ENCODE assay signal across 15 cellular contexts in genomic region chr4:88291003-88291402, GRCh38. TPM values are rescaled to one million over a fixed set of nuclear protein-coding genes. Genes with fewer than 3 reads are reported as not detected.
DNase-seq lines count a peak whose midpoint lies in the region; ATAC-seq, FAIRE-seq and TF ChIP-seq lines count a peak whose summit lies in the region.
"Had no signal": no experiment of that assay in that cellular context is flagged by ENCODE, and none has a peak within 500 bp of the region (broad histone marks: within the 10 kb centered on the region; RNA-seq: fewer than 3 reads in every experiment).

No MANE protein-coding gene starts in this region.

- DNase-seq in ELR (ENCODE audit: low read depth) = peak; percentile 10
- DNase-seq in SK-N-SH = peak; percentile 22
- DNase-seq in frontal cortex (ENCODE audit: low spot score in 2 of 2) = peak; percentile 43 to 46
- DNase-seq in ovary = peak in 2 of 5 donors; percentile 34 to 78
- no peak for DNase-seq in Kasumi-1 (lab: John Stamatoyannopoulos, UW)
- no peak for DNase-seq in smooth muscle cell (lab: John Stamatoyannopoulos, UW; ENCODE audit: unreplicated experiment)
- DNase-seq: activated B cell treated with CpG ODN at 0.5 μM for 24 hours; effector CD4-positive, alpha-beta T cell; NCI-H2029; RPMI8226 had no signal

- H2AFZ ChIP-seq in SK-N-SH (ENCODE audit: low read depth) (no peak overlapping the region), smooth muscle cell (ENCODE audit: low read depth) (no peak overlapping the region)

- H3K9ac ChIP-seq in SK-N-SH = no peak overlapping the region
- no peak overlapping the region for H3K9ac ChIP-seq in smooth muscle cell (ENCODE audit: low read depth)

- POLR2A ChIA-PET in SK-N-SH (lab: Yijun Ruan, JAX) = no interaction called here

- WGBS in SK-N-SH (ENCODE audit: low lambda C conversion rate) = 52% methylated on average over 4 of the region's 4 CpGs
- 7 to 14% (median 8%) methylated on average over 4 of the region's 4 CpGs for WGBS in ovary, 3 donors
- WGBS in smooth muscle cell (ENCODE audit: low lambda C conversion rate) = 90% methylated on average over 4 of the region's 4 CpGs

- no peaks in the 10 kb centered on the region for H3K79me2 ChIP-seq in SK-N-SH (ENCODE audit: insufficient read depth)
- no peaks in the 10 kb centered on the region for H3K79me2 ChIP-seq in smooth muscle cell (ENCODE audit: low read depth)

- no peaks in the 10 kb centered on the region for H3K9me2 ChIP-seq in SK-N-SH

- TF ChIP-seq EP300 in SK-N-SH (IDR thresholded peaks at IDR 0.05; ENCODE audit: borderline replicate concordance in 1 of 2, low read depth in 1 of 2, low read length in 1 of 2) (no peak), ovary (IDR thresholded peaks at IDR 0.05) (no peak)

- FAIRE-seq in frontal cortex (lab: Jason Lieb, UNC) = peak; percentile 90
- FAIRE-seq: urothelium cell line had no signal

- TF ChIP-seq POLR2A in ovary (IDR thresholded peaks at IDR 0.05) = peak; percentile 49

- H3K4me3 ChIP-seq in SK-N-SH (ENCODE audit: low read depth in 2 of 2, low read length in 1 of 2) (no peak overlapping the region), ovary (no peak overlapping the region), smooth muscle cell (no peak overlapping the region)

- H3K36me3 ChIP-seq in SK-N-SH (replicated peaks in 1 of 2; ENCODE audit: control insufficient read depth in 1 of 2, insufficient read depth in 2 of 2, low read length in 1 of 2) (no peaks in the 10 kb centered on the region), ovary (no peaks in the 10 kb centered on the region), smooth muscle cell (ENCODE audit: low read depth) (no peaks in the 10 kb centered on the region)
- H3K36me3 ChIP-seq: neutrophil had no signal

- H3F3A ChIP-seq in SK-N-SH (replicated peaks; ENCODE audit: insufficient read depth) (no peaks in the 10 kb centered on the region), smooth muscle cell (ENCODE audit: low read depth) (no peaks in the 10 kb centered on the region)

- H3K27me3 ChIP-seq in SK-N-SH (ENCODE audit: insufficient read depth) = no peaks in the 10 kb centered on the region
- H3K27me3 ChIP-seq in ovary = no peaks in the 10 kb centered on the region
- no peaks in the 10 kb centered on the region for H3K27me3 ChIP-seq in smooth muscle cell (ENCODE audit: low read depth)
- H3K27me3 ChIP-seq: neutrophil had no signal

- H3K4me2 ChIP-seq in SK-N-SH (no peak overlapping the region), smooth muscle cell (no peak overlapping the region)

- TF ChIP-seq RAD21 in SK-N-SH (IDR thresholded peaks at IDR 0.05; ENCODE audit: low read length) = no peak

- TF ChIP-seq CTCF in SK-N-SH (IDR thresholded peaks at IDR 0.05) (no peak), ovary (IDR thresholded peaks at IDR 0.05) (no peak), smooth muscle cell (IDR thresholded peaks at IDR 0.05; ENCODE audit: borderline replicate concordance, insufficient read depth, poor library complexity, severe bottlenecking) (no peak)

- ATAC-seq in HG03460 (IDR thresholded peaks at IDR 0.05; ENCODE audit: unreplicated experiment) (no peak), GM19023 (IDR thresholded peaks at IDR 0.05; ENCODE audit: unreplicated experiment) (no peak)

- CTCF ChIA-PET in SK-N-SH (lab: Yijun Ruan, JAX) = interaction anchor here (0.9 kb wide), 1 partner anchor 72 kb away, joined by 3 read pairs; no protein-coding TSS in a partner anchor

- intact Hi-C loops in ovary (cut with DNase I) = no loop called here

- H3K27ac ChIP-seq in SK-N-SH (ENCODE audit: low read depth in 2 of 2, low read length in 1 of 2) (no peak overlapping the region), ovary (peak overlapping the region in 1 of 2 donors; percentile 83), smooth muscle cell (ENCODE audit: low read depth) (no peak overlapping the region)
- H3K27ac ChIP-seq: C4-2B, neutrophil had no signal

- no peaks in the 10 kb centered on the region for H4K20me1 ChIP-seq in SK-N-SH (ENCODE audit: insufficient read depth)
- H4K20me1 ChIP-seq in smooth muscle cell (ENCODE audit: low read depth) = no peaks in the 10 kb centered on the region

- H3K4me1 ChIP-seq in SK-N-SH (ENCODE audit: control insufficient read depth in 1 of 2, insufficient read depth in 2 of 2, low read depth in 1 of 2, low read length in 1 of 2) (no peaks in the 10 kb centered on the region), ovary (ENCODE audit: insufficient read depth) (peaks cover 13% of the 10 kb centered on the region), smooth muscle cell (ENCODE audit: low read depth) (no peaks in the 10 kb centered on the region)

- H3K9me3 ChIP-seq in SK-N-SH = no peaks in the 10 kb centered on the region
- no peaks in the 10 kb centered on the region for H3K9me3 ChIP-seq in ovary
- H3K9me3 ChIP-seq in smooth muscle cell (replicated peaks; ENCODE audit: low read depth) = no peaks in the 10 kb centered on the region
- H3K9me3 ChIP-seq: neutrophil had no signal

TF ChIP-seq in SK-N-SH, 30 proteins besides CTCF, POLR2A, EP300 and RAD21 (continues in another document):
- no peak for TF ChIP-seq TAF1 (IDR thresholded peaks at IDR 0.05; ENCODE audit: borderline replicate concordance, low read depth, low read length)
- TF ChIP-seq YY1 (IDR thresholded peaks at IDR 0.05; ENCODE audit: low read depth) = no peak
- TF ChIP-seq NFIC (IDR thresholded peaks at IDR 0.05; ENCODE audit: borderline replicate concordance) = no peak
- TF ChIP-seq FOXM1 (IDR thresholded peaks at IDR 0.05; ENCODE audit: low read depth) = no peak
- TF ChIP-seq MAX (IDR thresholded peaks at IDR 0.05; ENCODE audit: low read depth) = no peak
- TF ChIP-seq, protein P1, sequence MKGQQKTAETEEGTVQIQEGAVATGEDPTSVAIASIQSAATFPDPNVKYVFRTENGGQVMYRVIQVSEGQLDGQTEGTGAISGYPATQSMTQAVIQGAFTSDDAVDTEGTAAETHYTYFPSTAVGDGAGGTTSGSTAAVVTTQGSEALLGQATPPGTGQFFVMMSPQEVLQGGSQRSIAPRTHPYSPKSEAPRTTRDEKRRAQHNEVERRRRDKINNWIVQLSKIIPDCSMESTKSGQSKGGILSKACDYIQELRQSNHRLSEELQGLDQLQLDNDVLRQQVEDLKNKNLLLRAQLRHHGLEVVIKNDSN (IDR thresholded peaks at IDR 0.05; ENCODE audit: borderline replicate concordance, low read depth) = no peak
- TF ChIP-seq, protein P2, sequence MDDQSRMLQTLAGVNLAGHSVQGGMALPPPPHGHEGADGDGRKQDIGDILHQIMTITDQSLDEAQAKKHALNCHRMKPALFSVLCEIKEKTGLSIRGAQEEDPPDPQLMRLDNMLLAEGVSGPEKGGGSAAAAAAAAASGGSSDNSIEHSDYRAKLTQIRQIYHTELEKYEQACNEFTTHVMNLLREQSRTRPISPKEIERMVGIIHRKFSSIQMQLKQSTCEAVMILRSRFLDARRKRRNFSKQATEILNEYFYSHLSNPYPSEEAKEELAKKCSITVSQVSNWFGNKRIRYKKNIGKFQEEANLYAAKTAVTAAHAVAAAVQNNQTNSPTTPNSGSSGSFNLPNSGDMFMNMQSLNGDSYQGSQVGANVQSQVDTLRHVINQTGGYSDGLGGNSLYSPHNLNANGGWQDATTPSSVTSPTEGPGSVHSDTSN (IDR thresholded peaks at IDR 0.05) = no peak
- TF ChIP-seq SMC3 (IDR thresholded peaks at IDR 0.05; ENCODE audit: low read depth, low read length) = no peak
- no peak for TF ChIP-seq FOSL2 (IDR thresholded peaks at IDR 0.05; ENCODE audit: borderline replicate concordance, low read depth)
- TF ChIP-seq POLR2AphosphoS5 (IDR thresholded peaks at IDR 0.05; ENCODE audit: low read depth, low read length) = no peak
- TF ChIP-seq GABPA (IDR thresholded peaks at IDR 0.05; ENCODE audit: low read depth) = no peak
- TF ChIP-seq, protein P3, sequence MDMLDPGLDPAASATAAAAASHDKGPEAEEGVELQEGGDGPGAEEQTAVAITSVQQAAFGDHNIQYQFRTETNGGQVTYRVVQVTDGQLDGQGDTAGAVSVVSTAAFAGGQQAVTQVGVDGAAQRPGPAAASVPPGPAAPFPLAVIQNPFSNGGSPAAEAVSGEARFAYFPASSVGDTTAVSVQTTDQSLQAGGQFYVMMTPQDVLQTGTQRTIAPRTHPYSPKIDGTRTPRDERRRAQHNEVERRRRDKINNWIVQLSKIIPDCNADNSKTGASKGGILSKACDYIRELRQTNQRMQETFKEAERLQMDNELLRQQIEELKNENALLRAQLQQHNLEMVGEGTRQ (IDR thresholded peaks at IDR 0.05; ENCODE audit: borderline replicate concordance, low read depth, low read length) = no peak

RNA-seq across cellular contexts. Expression of gene PPM1K, which starts 6.6 kb away (rescaled TPM):
- polyA plus RNA-seq in SK-N-SH (2012; rRNA removed) = 2.5 and 3.6 TPM in 2 replicates
- polyA plus RNA-seq in SK-N-SH (2012; cell fraction: cytosol; rRNA removed) = 3.4 and 3.6 TPM in 2 replicates
- 5.7 and 9.7 TPM in 2 replicates for polyA plus RNA-seq in SK-N-SH (2012; cell fraction: nucleus; rRNA removed)
- 117 TPM for total RNA-seq in frontal cortex
- 100 to 1,000 TPM in 1 of 7 donors, 10 to 100 TPM in 6; 34.2 to 111 (median 50.5) TPM for total RNA-seq in ovary
- 10 to 100 TPM; 33.6 to 61.0 TPM for polyA plus RNA-seq in ovary
- 18.3 and 22.5 TPM in 2 replicates for total RNA-seq in smooth muscle cell
- 11.8 and 16.8 TPM in 2 replicates for polyA plus RNA-seq in smooth muscle cell

Comparison
In these comparisons a context has a peak if more than half of its experiments do, and no peak if none do; other contexts are left out.
1. DNase-seq: peak in ELR (single experiment), SK-N-SH (single experiment) and frontal cortex (2 of 2); none in Kasumi-1 (0 of 2) and smooth muscle cell (single experiment).